ENCODE assay signal across 8 cellular contexts in the genomic region with DNA sequence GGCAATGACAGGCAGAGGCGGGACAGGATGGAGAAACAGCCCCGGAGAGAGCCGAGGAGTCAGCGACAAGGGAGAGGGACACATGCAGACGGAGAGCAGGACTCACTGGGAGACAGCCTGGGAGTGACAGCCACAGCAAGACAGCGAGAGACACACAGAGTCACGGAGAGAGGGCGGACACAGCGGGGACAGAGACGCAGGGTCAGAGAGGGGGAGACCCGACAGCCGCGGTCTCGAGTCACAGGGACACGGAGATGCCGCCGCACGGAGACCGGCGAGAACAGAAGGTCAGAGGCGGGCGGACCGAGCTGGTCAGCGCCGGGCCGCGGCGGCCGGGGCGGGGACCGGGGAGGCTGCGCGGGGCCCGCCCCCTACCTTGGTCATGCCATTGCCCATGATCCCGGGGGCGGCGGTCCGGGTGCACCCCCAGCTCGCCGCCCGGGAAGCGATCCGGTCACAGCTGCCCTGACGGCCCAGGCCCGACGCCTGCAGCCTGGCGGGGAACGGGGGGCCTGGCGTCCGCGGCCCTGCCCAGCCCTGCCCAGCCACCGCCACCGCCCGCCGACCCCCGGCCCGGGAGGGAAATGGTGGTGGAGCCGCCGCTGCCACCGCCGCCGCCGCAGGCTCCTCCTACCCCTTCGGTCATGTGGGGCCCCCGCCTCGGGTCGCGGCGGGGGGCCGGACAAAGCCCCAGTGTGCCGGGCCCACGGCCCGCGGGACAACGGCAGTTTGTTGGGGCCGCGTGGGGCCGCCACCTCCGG. TPM values are rescaled to one million over a fixed set of nuclear protein-coding genes. Genes with fewer than 3 reads are reported as not detected.
DNase-seq lines count a peak whose midpoint lies in the region; ATAC-seq, FAIRE-seq and TF ChIP-seq lines count a peak whose summit lies in the region.

A gene with protein sequence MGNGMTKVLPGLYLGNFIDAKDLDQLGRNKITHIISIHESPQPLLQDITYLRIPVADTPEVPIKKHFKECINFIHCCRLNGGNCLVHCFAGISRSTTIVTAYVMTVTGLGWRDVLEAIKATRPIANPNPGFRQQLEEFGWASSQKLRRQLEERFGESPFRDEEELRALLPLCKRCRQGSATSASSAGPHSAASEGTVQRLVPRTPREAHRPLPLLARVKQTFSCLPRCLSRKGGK (minus strand): TSS at position 586 of the 761 bp plus-strand sequence. CDS start 190 bp downstream, at position 396.
A gene with protein sequence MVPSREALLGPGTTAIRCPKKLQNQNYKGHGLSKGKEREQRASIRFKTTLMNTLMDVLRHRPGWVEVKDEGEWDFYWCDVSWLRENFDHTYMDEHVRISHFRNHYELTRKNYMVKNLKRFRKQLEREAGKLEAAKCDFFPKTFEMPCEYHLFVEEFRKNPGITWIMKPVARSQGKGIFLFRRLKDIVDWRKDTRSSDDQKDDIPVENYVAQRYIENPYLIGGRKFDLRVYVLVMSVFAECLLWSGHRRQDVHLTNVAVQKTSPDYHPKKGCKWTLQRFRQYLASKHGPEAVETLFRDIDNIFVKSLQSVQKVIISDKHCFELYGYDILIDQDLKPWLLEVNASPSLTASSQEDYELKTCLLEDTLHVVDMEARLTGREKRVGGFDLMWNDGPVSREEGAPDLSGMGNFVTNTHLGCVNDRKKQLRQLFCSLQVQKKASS (plus strand): TSS at position 693 of the 761 bp plus-strand sequence. CDS start 493 bp downstream, outside the sequence.

- H3K27me3 Mint-ChIP-seq in activated T-helper 1 cell treated with anti-CD3 and anti-CD28 coated beads, Interleukin-12 subunit alpha, Interleukin-12 subunit beta, Interleukin-2, Interleukin-4 antibody, amounts not matched to agents 30 ng/mL and 10 ng/mL and 1 ng/mL, durations not matched to agents 14 hours and 24 hours and 36 hours (ENCODE audit: insufficient read depth), result peaks cover 57% of the 10 kb centered on the region

- no peak within 1 kb of the TSS for H3K27ac Mint-ChIP-seq in activated T-helper 1 cell treated with anti-CD3 and anti-CD28 coated beads, Interleukin-12 subunit alpha, Interleukin-12 subunit beta, Interleukin-2, Interleukin-4 antibody, amounts not matched to agents 30 ng/mL and 10 ng/mL and 1 ng/mL, durations not matched to agents 14 hours and 24 hours and 36 hours

- H3K4me1 Mint-ChIP-seq in activated T-helper 1 cell treated with anti-CD3 and anti-CD28 coated beads, Interleukin-12 subunit alpha, Interleukin-12 subunit beta, Interleukin-2, Interleukin-4 antibody, amounts not matched to agents 30 ng/mL and 10 ng/mL and 1 ng/mL, durations not matched to agents 14 hours and 24 hours and 36 hours (ENCODE audit: low read depth), result peaks cover 5% of the 10 kb centered on the region

- ATAC-seq in GM21723 (IDR thresholded peaks at IDR 0.05; ENCODE audit: unreplicated experiment) (no peak), GM21367 (IDR thresholded peaks at IDR 0.05; ENCODE audit: unreplicated experiment) (no peak)

- intact Hi-C loops in activated T-helper 1 cell treated with anti-CD3 and anti-CD28 coated beads, Interleukin-12 subunit alpha, Interleukin-12 subunit beta, Interleukin-2, Interleukin-4 antibody, amounts not matched to agents 30 ng/mL and 10 ng/mL and 1 ng/mL, durations not matched to agents 14 hours and 24 hours and 36 hours (cut with micrococcal nuclease), result loop anchor here (1.0 kb wide), 1 partner anchor 9 kb away; no protein-coding TSS in a partner anchor
- intact Hi-C loops in head of caudate nucleus (cut with DNase I), result no loop called here

- peak; percentile 29 for TF ChIP-seq POLR2A in H54 (IDR thresholded peaks at IDR 0.05; ENCODE audit: low read depth, low read length)

- peak within 1 kb of the TSS; percentile 56 for H3K4me3 Mint-ChIP-seq in activated T-helper 1 cell treated with anti-CD3 and anti-CD28 coated beads, Interleukin-12 subunit alpha, Interleukin-12 subunit beta, Interleukin-2, Interleukin-4 antibody, amounts not matched to agents 30 ng/mL and 10 ng/mL and 1 ng/mL, durations not matched to agents 14 hours and 24 hours and 36 hours

- peak; percentile 68 for DNase-seq in Ammon's horn (ENCODE audit: low spot score)
- no peak for DNase-seq in H54 (ENCODE audit: insufficient read length, low spot score)
- DNase-seq in activated T-helper 1 cell treated with anti-CD3 and anti-CD28 coated beads, Interleukin-12 subunit alpha, Interleukin-12 subunit beta, Interleukin-2, Interleukin-4 antibody, amounts not matched to agents 30 ng/mL and 10 ng/mL and 1 ng/mL, durations not matched to agents 14 hours and 24 hours and 36 hours (ENCODE audit: low spot score), result no peak
- DNase-seq in head of caudate nucleus, result peak; percentile 44 to 91 (median 82)
- peak in 51 of 56 donors; percentile 35 to 90 (median 71) for DNase-seq in nucleus accumbens (lab: John Stamatoyannopoulos, UW)
- no peak for DNase-seq in amniotic stem cell (lab: John Stamatoyannopoulos, UW)

- no peak for FAIRE-seq in H54 (lab: Jason Lieb, UNC)

- no peaks in the 10 kb centered on the region for H3K9me3 Mint-ChIP-seq in activated T-helper 1 cell treated with anti-CD3 and anti-CD28 coated beads, Interleukin-12 subunit alpha, Interleukin-12 subunit beta, Interleukin-2, Interleukin-4 antibody, amounts not matched to agents 30 ng/mL and 10 ng/mL and 1 ng/mL, durations not matched to agents 14 hours and 24 hours and 36 hours

- H3K36me3 Mint-ChIP-seq in activated T-helper 1 cell treated with anti-CD3 and anti-CD28 coated beads, Interleukin-12 subunit alpha, Interleukin-12 subunit beta, Interleukin-2, Interleukin-4 antibody, amounts not matched to agents 30 ng/mL and 10 ng/mL and 1 ng/mL, durations not matched to agents 14 hours and 24 hours and 36 hours (ENCODE audit: low read depth), result no peaks in the 10 kb centered on the region

RNA-seq across cellular contexts. Expression of the first gene that starts in this region (rescaled TPM):
- not detected in 2 replicates for total RNA-seq in activated T-helper 1 cell treated with anti-CD3 and anti-CD28 coated beads, Interleukin-12 subunit alpha, Interleukin-12 subunit beta, Interleukin-2, Interleukin-4 antibody, amounts not matched to agents 30 ng/mL and 10 ng/mL and 1 ng/mL, durations not matched to agents 14 hours and 24 hours and 36 hours

RNA-seq across cellular contexts. Expression of the second gene that starts in this region (rescaled TPM):
- total RNA-seq in activated T-helper 1 cell treated with anti-CD3 and anti-CD28 coated beads, Interleukin-12 subunit alpha, Interleukin-12 subunit beta, Interleukin-2, Interleukin-4 antibody, amounts not matched to agents 30 ng/mL and 10 ng/mL and 1 ng/mL, durations not matched to agents 14 hours and 24 hours and 36 hours, result not detected in 2 replicates

Comparison
In these comparisons a context has a peak if more than half of its experiments do, and no peak if none do; other contexts are left out.
1. DNase-seq: peak in Ammon's horn (single experiment), head of caudate nucleus (42 of 42) and nucleus accumbens (51 of 56); none in H54 (single experiment), activated T-helper 1 cell treated with anti-CD3 and anti-CD28 coated beads, Interleukin-12 subunit alpha, Interleukin-12 subunit beta, Interleukin-2, Interleukin-4 antibody, amounts not matched to agents 30 ng/mL and 10 ng/mL and 1 ng/mL, durations not matched to agents 14 hours and 24 hours and 36 hours (single experiment) and amniotic stem cell (single experiment).